1 cellular context compared by ENCODE assay signal in the genomic region with DNA sequence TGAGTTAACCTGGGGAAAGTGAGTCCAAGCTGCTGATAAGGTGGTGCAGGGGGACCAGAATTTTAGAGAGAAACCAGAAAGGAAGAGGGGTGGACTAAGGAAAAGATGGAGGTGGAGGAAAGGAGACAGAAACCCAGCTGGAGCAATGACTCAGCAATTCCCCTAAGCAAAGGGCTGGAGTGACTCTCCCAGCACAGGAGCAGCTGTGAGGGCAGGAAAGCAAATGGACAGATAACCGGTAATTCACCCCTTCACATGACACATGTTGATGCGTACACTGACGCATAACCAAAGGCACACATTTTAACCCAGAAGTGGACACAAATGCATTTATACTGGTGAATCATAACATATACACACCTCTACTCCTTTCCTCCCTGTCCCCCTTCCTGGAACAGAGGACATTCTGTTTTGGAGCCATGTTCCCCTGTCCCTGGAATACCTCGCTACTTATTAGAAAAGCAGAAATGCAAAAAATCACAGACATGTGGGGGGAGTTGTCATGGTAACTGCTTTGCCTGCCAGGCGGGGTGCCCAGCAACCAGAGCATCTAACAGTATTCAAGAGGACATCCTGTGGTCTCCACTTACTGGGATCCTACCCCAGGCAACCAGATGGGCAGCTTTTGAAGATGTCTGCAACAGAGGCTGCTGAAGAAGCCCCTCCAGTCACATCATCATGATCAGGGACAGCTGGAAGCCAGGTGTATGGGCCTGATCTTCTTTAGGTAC.
TF ChIP-seq lines count a peak whose summit lies in the region.

No MANE protein-coding gene starts in this region.

TF ChIP-seq in HepG2, 621 proteins besides CTCF, POLR2A, EP300 and RAD21:
- TF ChIP-seq NFE2 (CRISPR knock-in tag; IDR thresholded peaks at IDR 0.05) (peak; percentile 82; the same call in 1 of the 2 replicates), MIXL1 (CRISPR knock-in tag; IDR thresholded peaks at IDR 0.05) (no peak), MAFK (conservative IDR thresholded peaks at IDR 0.05 in 1 of 2, IDR thresholded peaks at IDR 0.05 in 1 of 2; ENCODE audit: low read length in 2 of 2) (peak; percentile 68 to 81), ZNF335 (CRISPR knock-in tag; IDR thresholded peaks at IDR 0.05) (no peak), NFE2L2 (IDR thresholded peaks at IDR 0.05; ENCODE audit: low read length) (peak; percentile 97), RFX1 (IDR thresholded peaks at IDR 0.05) (peak; percentile 37; the same call in 1 of the 2 replicates), DPF2 (CRISPR knock-in tag; IDR thresholded peaks at IDR 0.05; ENCODE audit: borderline replicate concordance, low read depth) (no peak), GATA4 (IDR thresholded peaks at IDR 0.05; ENCODE audit: borderline replicate concordance, low read depth) (no peak), MAFF (IDR thresholded peaks at IDR 0.05; ENCODE audit: low read depth, low read length) (peak; percentile 43), DNMT3B (CRISPR knock-in tag; conservative IDR thresholded peaks at IDR 0.05) (no peak), FLYWCH1 (CRISPR knock-in tag; IDR thresholded peaks at IDR 0.05) (no peak), KDM1A (CRISPR knock-in tag; IDR thresholded peaks at IDR 0.05) (no peak), NCOA1 (CRISPR knock-in tag; IDR thresholded peaks at IDR 0.05) (no peak)
- TF ChIP-seq, protein P1, sequence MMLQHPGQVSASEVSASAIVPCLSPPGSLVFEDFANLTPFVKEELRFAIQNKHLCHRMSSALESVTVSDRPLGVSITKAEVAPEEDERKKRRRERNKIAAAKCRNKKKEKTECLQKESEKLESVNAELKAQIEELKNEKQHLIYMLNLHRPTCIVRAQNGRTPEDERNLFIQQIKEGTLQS (CRISPR knock-in tag; IDR thresholded peaks at IDR 0.05): no peak
- TF ChIP-seq, protein P2, sequence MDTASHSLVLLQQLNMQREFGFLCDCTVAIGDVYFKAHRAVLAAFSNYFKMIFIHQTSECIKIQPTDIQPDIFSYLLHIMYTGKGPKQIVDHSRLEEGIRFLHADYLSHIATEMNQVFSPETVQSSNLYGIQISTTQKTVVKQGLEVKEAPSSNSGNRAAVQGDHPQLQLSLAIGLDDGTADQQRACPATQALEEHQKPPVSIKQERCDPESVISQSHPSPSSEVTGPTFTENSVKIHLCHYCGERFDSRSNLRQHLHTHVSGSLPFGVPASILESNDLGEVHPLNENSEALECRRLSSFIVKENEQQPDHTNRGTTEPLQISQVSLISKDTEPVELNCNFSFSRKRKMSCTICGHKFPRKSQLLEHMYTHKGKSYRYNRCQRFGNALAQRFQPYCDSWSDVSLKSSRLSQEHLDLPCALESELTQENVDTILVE (CRISPR knock-in tag; IDR thresholded peaks at IDR 0.05): no peak
- TF ChIP-seq, protein P3, sequence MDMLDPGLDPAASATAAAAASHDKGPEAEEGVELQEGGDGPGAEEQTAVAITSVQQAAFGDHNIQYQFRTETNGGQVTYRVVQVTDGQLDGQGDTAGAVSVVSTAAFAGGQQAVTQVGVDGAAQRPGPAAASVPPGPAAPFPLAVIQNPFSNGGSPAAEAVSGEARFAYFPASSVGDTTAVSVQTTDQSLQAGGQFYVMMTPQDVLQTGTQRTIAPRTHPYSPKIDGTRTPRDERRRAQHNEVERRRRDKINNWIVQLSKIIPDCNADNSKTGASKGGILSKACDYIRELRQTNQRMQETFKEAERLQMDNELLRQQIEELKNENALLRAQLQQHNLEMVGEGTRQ (IDR thresholded peaks at IDR 0.05; ENCODE audit: low read depth, low read length): no peak
- TF ChIP-seq, protein P3 (CRISPR knock-in tag; IDR thresholded peaks at IDR 0.05; ENCODE audit: borderline replicate concordance): no peak
